In genomic region chr6:125173341-125173740, GRCh38 we compare ENCODE assay signal across 1 cellular context.
TF ChIP-seq lines count a peak whose summit lies in the region.

No MANE protein-coding gene starts in this region.

TF ChIP-seq in A549, 52 proteins besides CTCF, POLR2A, EP300 and RAD21:
- TF ChIP-seq ATOH8 (CRISPR knock-in tag; IDR thresholded peaks at IDR 0.05; ENCODE audit: low read depth) (no peak), JUN (IDR thresholded peaks at IDR 0.05) (no peak), EHF (CRISPR knock-in tag; IDR thresholded peaks at IDR 0.05) (no peak), ZFP36 (IDR thresholded peaks at IDR 0.05; ENCODE audit: borderline replicate concordance, partially characterized antibody) (no peak), ZC3H11A (IDR thresholded peaks at IDR 0.05) (no peak), MYC (IDR thresholded peaks at IDR 0.05; ENCODE audit: borderline replicate concordance, low read length) (no peak), EHMT2 (IDR thresholded peaks at IDR 0.05; ENCODE audit: low read depth) (no peak)
